ENCODE assay signal across 26 cellular contexts in genomic region chr3:142660379-142660778, GRCh38.
A peak's percentile ranks its signal among the peaks of the same experiment; 100 is the strongest.
DNase-seq lines count a peak whose midpoint lies in the region; ATAC-seq, FAIRE-seq and TF ChIP-seq lines count a peak whose summit lies in the region.
"Had no signal": no experiment of that assay in that cellular context is flagged by ENCODE, and none has a peak within 500 bp of the region (broad histone marks: within the 10 kb centered on the region; RNA-seq: fewer than 3 reads in every experiment).

No MANE protein-coding gene starts in this region.

- H3K27ac ChIP-seq in BLaER1 (no peak overlapping the region), KMS-11 (no peak overlapping the region), K562 (ENCODE audit: extremely low read depth, low read depth, low read length) (no peak overlapping the region), thyroid gland (no peak overlapping the region)
- H3K27ac ChIP-seq: SJCRH30 had no signal

- H2AFZ ChIP-seq in KMS-11 (ENCODE audit: low read depth) (no peak overlapping the region), K562 (ENCODE audit: low read depth, low read length) (no peak overlapping the region)

- H3K27me3 Mint-ChIP-seq in nephron progenitor cell (ENCODE audit: low read depth, poor library complexity) = peaks cover 3% of the 10 kb centered on the region
- H3K27me3 Mint-ChIP-seq: IgD-negative memory B cell had no signal

- no TSS peak for BruUV-seq in K562 (replicated peaks; lab: Mats Ljungman, UMichigan)

- H3K4me3 ChIP-seq in BLaER1 = no peak overlapping the region
- H3K4me3 ChIP-seq in KMS-11 (IDR thresholded peaks at IDR 0.05; ENCODE audit: insufficient read depth, low read depth, low read length) = no peak overlapping the region
- no peak overlapping the region for H3K4me3 ChIP-seq in K562
- no peak overlapping the region for H3K4me3 ChIP-seq in thyroid gland (replicated peaks in 1 of 3)
- H3K4me3 ChIP-seq: SJCRH30 had no signal

- H3K9ac ChIP-seq in BLaER1 (no peak overlapping the region), KMS-11 (no peak overlapping the region), K562 (ENCODE audit: insufficient read depth in 1 of 2, low read depth in 2 of 2, low read length in 2 of 2) (no peak overlapping the region)

- TF ChIP-seq RAD21 in K562 (CRISPR knock-in tag; conservative IDR thresholded peaks at IDR 0.05 in 1 of 2, IDR thresholded peaks at IDR 0.05 in 1 of 2) = no peak

- H3K9me3 Mint-ChIP-seq in nephron progenitor cell = no peaks in the 10 kb centered on the region
- H3K9me3 Mint-ChIP-seq: CD4-positive, CD25-positive, alpha-beta regulatory T cell; IgD-negative memory B cell had no signal

- TF ChIP-seq EP300 in K562 (IDR thresholded peaks at IDR 0.05; ENCODE audit: low read length) = no peak

- H3K4me1 ChIP-seq in BLaER1 = peaks cover 7% of the 10 kb centered on the region
- H3K4me1 ChIP-seq in KMS-11 (ENCODE audit: low read depth, poor library complexity, severe bottlenecking) = peaks cover 9% of the 10 kb centered on the region
- H3K4me1 ChIP-seq in K562 (replicated peaks in 1 of 2; ENCODE audit: control insufficient read depth in 2 of 2, insufficient read depth in 2 of 2, low read length in 2 of 2) = no peaks in the 10 kb centered on the region; a peak in 1 of 5 replicates
- no peaks in the 10 kb centered on the region for H3K4me1 ChIP-seq in thyroid gland

- ATAC-seq in K562 = 0 out of 3 replicates have a peak, but pooled peaks have one; percentile 49
- no peak for ATAC-seq in HG03196 (IDR thresholded peaks at IDR 0.05; ENCODE audit: unreplicated experiment)
- ATAC-seq: Right ventricle myocardium inferior had no signal

- H3K36me3 ChIP-seq in BLaER1 = no peaks in the 10 kb centered on the region
- no peaks in the 10 kb centered on the region for H3K36me3 ChIP-seq in KMS-11 (ENCODE audit: insufficient read depth)
- H3K36me3 ChIP-seq in K562 (ENCODE audit: control insufficient read depth, insufficient read depth, low read length) = no peaks in the 10 kb centered on the region
- no peaks in the 10 kb centered on the region for H3K36me3 ChIP-seq in thyroid gland
- H3K36me3 ChIP-seq: SJCRH30 had no signal

- CTCF ChIA-PET in K562 (lab: Yijun Ruan, JAX; ENCODE audit: low intra/inter-chr PET ratio) = no interaction called here

- 46% methylated on average over 6 of the region's 6 CpGs for WGBS in K562 (ENCODE audit: insufficient coverage, low coverage, missing lambda C conversion rate)
- 72 to 73% methylated on average over 6 of the region's 6 CpGs for WGBS in thyroid gland, 2 donors

- H3K4me3 Mint-ChIP-seq in nephron progenitor cell = no peak overlapping the region
- H3K4me3 Mint-ChIP-seq: CD4-positive, CD25-positive, alpha-beta regulatory T cell; IgD-negative memory B cell had no signal

- TF ChIP-seq CTCF in KMS-11 (conservative IDR thresholded peaks at IDR 0.05; ENCODE audit: low read depth, low read length) = no peak
- no peak for TF ChIP-seq CTCF in K562 (IDR thresholded peaks at IDR 0.05 in 2 of 3, conservative IDR thresholded peaks at IDR 0.05 in 1 of 3; ENCODE audit: insufficient read depth in 2 of 3, low read depth in 1 of 3, low read length in 3 of 3)
- no peak for TF ChIP-seq CTCF in nephron progenitor cell (IDR thresholded peaks at IDR 0.05)
- TF ChIP-seq CTCF in thyroid gland (IDR thresholded peaks at IDR 0.05) = no peak

- H3K27me3 ChIP-seq in BLaER1 (no peaks in the 10 kb centered on the region), KMS-11 (ENCODE audit: insufficient read depth, low read depth) (no peaks in the 10 kb centered on the region), K562 (ENCODE audit: control insufficient read depth in 2 of 2, insufficient read depth in 2 of 2, low read length in 2 of 2) (no peaks in the 10 kb centered on the region), thyroid gland (no peaks in the 10 kb centered on the region)
- H3K27me3 ChIP-seq: SJCRH30 had no signal

- peak overlapping the region; percentile 6 for H3K27ac Mint-ChIP-seq in nephron progenitor cell
- H3K27ac Mint-ChIP-seq: CD4-positive, CD25-positive, alpha-beta regulatory T cell had no signal

- intact Hi-C loops in K562 (cut with micrococcal nuclease) = no loop called here
- intact Hi-C loops in thyroid gland (cut with DNase I) = no loop called here

- H4K20me1 ChIP-seq in BLaER1 (no peaks in the 10 kb centered on the region), KMS-11 (ENCODE audit: insufficient read depth) (no peaks in the 10 kb centered on the region), K562 (replicated peaks; ENCODE audit: control insufficient read depth, insufficient read depth, low read length) (no peaks in the 10 kb centered on the region)

- no peaks in the 10 kb centered on the region for H3K79me2 ChIP-seq in KMS-11 (ENCODE audit: insufficient read depth, low read depth)
- H3K79me2 ChIP-seq in K562 (ENCODE audit: control insufficient read depth, insufficient read depth, low read length) = no peaks in the 10 kb centered on the region

- no peaks in the 10 kb centered on the region for H3K9me1 ChIP-seq in K562 (ENCODE audit: control insufficient read depth, insufficient read depth, low read length)

- H3K36me3 Mint-ChIP-seq in nephron progenitor cell (ENCODE audit: low read depth) = no peaks in the 10 kb centered on the region
- H3K36me3 Mint-ChIP-seq: CD4-positive, CD25-positive, alpha-beta regulatory T cell; IgD-negative memory B cell had no signal

- TF ChIP-seq POLR2A in K562 (conservative IDR thresholded peaks at IDR 0.05) (no peak), thyroid gland (IDR thresholded peaks at IDR 0.05) (no peak)

- POLR2A ChIA-PET in K562 (lab: Yijun Ruan, JAX) = no interaction called here

- in situ Hi-C loops in K562 (cut with MboI) = no loop called here

- FAIRE-seq in K562 (lab: Jason Lieb, UNC) = peak; percentile 26
- FAIRE-seq: D721Med, GM12891, H54 had no signal

- no peaks in the 10 kb centered on the region for H3K9me3 ChIP-seq in BLaER1
- no peaks in the 10 kb centered on the region for H3K9me3 ChIP-seq in K562 (replicated peaks; ENCODE audit: control insufficient read depth, insufficient read depth, low read depth, low read length)
- H3K9me3 ChIP-seq in thyroid gland = no peaks in the 10 kb centered on the region
- H3K9me3 ChIP-seq: SJCRH30 had no signal

- no peaks in the 10 kb centered on the region for H3K4me1 Mint-ChIP-seq in nephron progenitor cell
- H3K4me1 Mint-ChIP-seq: CD4-positive, CD25-positive, alpha-beta regulatory T cell; IgD-negative memory B cell had no signal

- DNase-seq in K562 (ENCODE audit: extremely low read depth in 1 of 4, low spot score in 3 of 4) (no peak), nephron progenitor cell (no peak), NCI-H2107 (lab: John Stamatoyannopoulos, UW) (no peak), anterior cingulate cortex (lab: John Stamatoyannopoulos, UW) (no peak), thyroid gland (no peak)
- DNase-seq: 8988T; CD4-positive, CD25-positive, alpha-beta regulatory T cell; DMS53; EL; GF-D8; Karpas-422; NCI-H1092; NCI-H1417 treated with DMSO at 0.1 percent for 48 hours; NCI-H187; NCI-H2081 treated with DMSO at 0.1 percent for 48 hours; NCI-H524; NCI-H748 treated with DMSO at 0.1 percent for 48 hours; SJCRH30 had no signal

- H3K4me2 ChIP-seq in BLaER1 = 0 out of 2 replicates have a peak overlapping the region, but pooled peaks have one; percentile 29
- H3K4me2 ChIP-seq in KMS-11 = 0 out of 2 replicates have a peak overlapping the region, but pooled peaks have one; percentile 19
- no peak overlapping the region for H3K4me2 ChIP-seq in K562 (ENCODE audit: insufficient read depth, low read length)

TF ChIP-seq in K562, 482 proteins besides CTCF, POLR2A, EP300 and RAD21:
- TF ChIP-seq SPI1 (IDR thresholded peaks at IDR 0.05; ENCODE audit: borderline replicate concordance, low read depth, low read length) = no peak
- no peak for TF ChIP-seq CHCHD3 (CRISPR knock-in tag; IDR thresholded peaks at IDR 0.05)
